ENCODE assay signal across 13 cellular contexts in the genomic region with DNA sequence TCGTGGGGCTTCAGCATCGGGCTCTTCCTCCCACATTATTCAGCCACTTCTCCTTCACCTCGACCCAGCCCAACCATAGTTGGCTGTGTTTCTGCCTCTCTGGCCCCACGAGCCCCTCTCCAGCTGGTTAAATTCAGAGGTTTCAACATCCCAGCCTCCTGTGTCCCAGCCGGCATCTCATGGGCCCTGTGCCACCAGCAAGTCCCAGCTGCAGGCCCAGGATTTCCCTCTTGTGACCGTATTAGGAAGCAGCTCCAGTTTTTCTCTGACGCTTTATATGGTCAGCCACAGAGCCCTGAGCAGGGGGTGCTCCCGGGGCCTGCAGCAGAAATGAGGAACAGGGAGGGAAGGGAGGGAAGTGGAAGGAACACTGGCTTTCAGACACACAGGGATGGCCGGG. TPM values are rescaled to one million over a fixed set of nuclear protein-coding genes. Genes with fewer than 3 reads are reported as not detected.
DNase-seq lines count a peak whose midpoint lies in the region; ATAC-seq and TF ChIP-seq lines count a peak whose summit lies in the region.
"Had no signal": no experiment of that assay in that cellular context is flagged by ENCODE, and none has a peak within 500 bp of the region (broad histone marks: within the 10 kb centered on the region; RNA-seq: fewer than 3 reads in every experiment).

No MANE protein-coding gene starts in this region.

- no peaks in the 10 kb centered on the region for H3K27me3 ChIP-seq in ascending aorta

- H3K36me3 ChIP-seq in ascending aorta: peaks cover 50 to 51% of the 10 kb centered on the region in 2 donors

- peaks cover 36 to 66% of the 10 kb centered on the region in 2 donors for H3K4me1 ChIP-seq in ascending aorta

- peak overlapping the region in 1 of 2 donors; percentile 35 for H3K4me3 ChIP-seq in ascending aorta

- DNase-seq in GDM1 (lab: John Stamatoyannopoulos, UW): peak; percentile 23
- DNase-seq in ascending aorta (ENCODE audit: low spot score in 2 of 2): peak; percentile 69 to 95
- DNase-seq in left ventricle myocardium superior: peak; percentile 60
- DNase-seq in posterior vena cava (ENCODE audit: low spot score): peak; percentile 87
- DNase-seq in middle frontal gyrus (ENCODE audit: extremely low spot score, low spot score): no peak
- no peak for DNase-seq in activated T-cell treated with anti-CD3 and anti-CD28 coated beads, Interleukin-2, amount 50 U/mL, for 1 hour
- no peak for DNase-seq in NCI-H1105 treated with DMSO at 0.1 percent for 48 hours (lab: John Stamatoyannopoulos, UW)
- DNase-seq: activated CD4-positive, CD25-positive, alpha-beta regulatory T cell treated with anti-CD3 and anti-CD28 coated beads, Interleukin-2, amount 50 U/mL, for 72 hours; activated naive CD4-positive, alpha-beta T cell; CD8-positive, alpha-beta T cell; effector CD8-positive, alpha-beta T cell; MM.1S had no signal

- intact Hi-C loops in ascending aorta (cut with DNase I) (loop anchor here (5.0 kb wide), 1 partner anchor 42 kb away; no protein-coding TSS in a partner anchor), left ventricle myocardium superior (cut with micrococcal nuclease) (no loop called here), posterior vena cava (cut with DNase I) (no loop called here)

- peak overlapping the region; percentile 77 to 90 for H3K27ac ChIP-seq in ascending aorta

- ATAC-seq in left ventricle myocardium superior (peak; percentile 85), GM18517 (IDR thresholded peaks at IDR 0.05; ENCODE audit: unreplicated experiment) (no peak)
- ATAC-seq: CD8-positive, alpha-beta T cell had no signal

- no peaks in the 10 kb centered on the region for H3K9me3 ChIP-seq in ascending aorta

- TF ChIP-seq CTCF in ascending aorta (IDR thresholded peaks at IDR 0.05): peak in 1 of 3 experiments; percentile 18

RNA-seq across cellular contexts. Expression of a gene that starts 27.4 kb away (rescaled TPM):
- total RNA-seq in ascending aorta (694 TPM), left ventricle myocardium superior (8.0 TPM), posterior vena cava (1,000 to 10,000 TPM; 1,932 to 2,544 TPM)
- total RNA-seq: CD8-positive, alpha-beta T cell had no signal

RNA-seq across cellular contexts. Expression of a gene that starts 58.9 kb away (rescaled TPM):
- 7.6 TPM for total RNA-seq in ascending aorta
- total RNA-seq in left ventricle myocardium superior: 30.6 TPM
- total RNA-seq in posterior vena cava: 10 to 100 TPM; 25.7 to 25.8 TPM

Comparison
In these comparisons a context has a peak if more than half of its experiments do, and no peak if none do; other contexts are left out.
1. DNase-seq: peak in GDM1 (single experiment), ascending aorta (2 of 2), left ventricle myocardium superior (single experiment) and posterior vena cava (single experiment); none in middle frontal gyrus (single experiment), activated T-cell treated with anti-CD3 and anti-CD28 coated beads, Interleukin-2, amount 50 U/mL, for 1 hour (single experiment) and NCI-H1105 treated with DMSO at 0.1 percent for 48 hours (single experiment).
2. RNA of a gene that starts 27.4 kb away (total RNA-seq): 1,932 to 2,544 TPM in posterior vena cava and 694 TPM in ascending aorta (single experiment); 8.0 TPM in left ventricle myocardium superior (single experiment); every median in the first group is over 10 times any median in the second.